28 cellular contexts compared by ENCODE assay signal in the genomic region with DNA sequence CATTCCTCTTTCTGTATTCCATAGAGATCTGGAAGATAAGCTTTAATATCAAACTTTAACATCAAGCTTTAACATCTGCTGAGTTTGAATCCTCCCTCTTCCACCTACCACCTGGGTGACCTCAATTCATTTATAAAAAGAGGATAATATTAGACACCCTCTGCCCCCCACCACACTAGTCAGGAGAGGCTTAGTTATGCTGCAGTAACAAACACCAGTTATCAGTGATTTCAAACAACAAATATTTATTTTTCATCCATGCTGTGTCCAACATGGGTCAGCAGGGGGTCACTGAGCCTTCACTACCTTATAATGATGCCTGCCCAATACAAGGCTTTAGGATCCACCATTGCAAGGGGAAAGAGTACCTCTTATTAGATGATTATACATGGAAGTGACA.
"Had no signal": no experiment of that assay in that cellular context is flagged by ENCODE, and none has a peak within 500 bp of the region (broad histone marks: within the 10 kb centered on the region; RNA-seq: fewer than 3 reads in every experiment).

No MANE protein-coding gene starts in this region.

- H3K27me3 ChIP-seq: colonic mucosa, dorsolateral prefrontal cortex, esophagus muscularis mucosa, esophagus squamous epithelium, foreskin keratinocyte, gastrocnemius medialis, gastroesophageal sphincter, heart left ventricle, heart right ventricle had no signal

- H3K27ac ChIP-seq: colonic mucosa, dorsolateral prefrontal cortex, epithelial cell of prostate, esophagus muscularis mucosa, esophagus squamous epithelium, foreskin keratinocyte, gastrocnemius medialis, gastroesophageal sphincter, heart left ventricle, heart right ventricle had no signal

- H3K4me3 ChIP-seq: colonic mucosa, dorsolateral prefrontal cortex, esophagus muscularis mucosa, esophagus squamous epithelium, gastrocnemius medialis, gastroesophageal sphincter, heart left ventricle, heart right ventricle had no signal

- H3K4me3 Mint-ChIP-seq: dendritic cell treated with granulocyte-macrophage colony-stimulating factor and Interleukin-4, amounts not matched to agents 40 ng/mL and 50 ng/mL, for 4 days; effector memory CD8-positive, alpha-beta T cell; endodermal cell had no signal

- DNase-seq: colonic mucosa; cortex of kidney; dermis blood vessel endothelial cell; dorsolateral prefrontal cortex; effector CD4-positive, alpha-beta T cell; effector CD8-positive, alpha-beta T cell; effector memory CD4-positive, alpha-beta T cell; effector memory CD8-positive, alpha-beta T cell; endodermal cell; erythroblast; esophagus squamous epithelium; foreskin fibroblast; foreskin keratinocyte; foreskin melanocyte; gastrocnemius medialis; glutamatergic neuron; head of caudate nucleus; heart left ventricle; heart right ventricle had no signal

- FAIRE-seq: colon, endometrium, endothelial cell of umbilical vein, frontal cortex had no signal

- ATAC-seq: effector memory CD8-positive, alpha-beta T cell; esophagus mucosa; foreskin keratinocyte; gastrocnemius medialis; gastroesophageal sphincter; heart left ventricle; heart right ventricle had no signal

- H3K27ac Mint-ChIP-seq: effector memory CD8-positive, alpha-beta T cell; endodermal cell had no signal

- H3K36me3 ChIP-seq: colonic mucosa, esophagus muscularis mucosa, esophagus squamous epithelium, gastroesophageal sphincter, heart left ventricle, heart right ventricle had no signal

- H3K9me3 ChIP-seq: colonic mucosa, esophagus muscularis mucosa, esophagus squamous epithelium, gastrocnemius medialis, gastroesophageal sphincter had no signal

- H3K27me3 Mint-ChIP-seq: dendritic cell treated with granulocyte-macrophage colony-stimulating factor and Interleukin-4, amounts not matched to agents 40 ng/mL and 50 ng/mL, for 4 days; effector memory CD8-positive, alpha-beta T cell had no signal

- H3K4me1 Mint-ChIP-seq: endodermal cell had no signal

- H3K9me3 Mint-ChIP-seq: dendritic cell treated with granulocyte-macrophage colony-stimulating factor and Interleukin-4, amounts not matched to agents 40 ng/mL and 50 ng/mL, for 4 days; effector memory CD8-positive, alpha-beta T cell; endodermal cell had no signal

- H3K4me1 ChIP-seq: colonic mucosa, foreskin keratinocyte had no signal
